ENCODE assay signal across 11 cellular contexts in the genomic region with DNA sequence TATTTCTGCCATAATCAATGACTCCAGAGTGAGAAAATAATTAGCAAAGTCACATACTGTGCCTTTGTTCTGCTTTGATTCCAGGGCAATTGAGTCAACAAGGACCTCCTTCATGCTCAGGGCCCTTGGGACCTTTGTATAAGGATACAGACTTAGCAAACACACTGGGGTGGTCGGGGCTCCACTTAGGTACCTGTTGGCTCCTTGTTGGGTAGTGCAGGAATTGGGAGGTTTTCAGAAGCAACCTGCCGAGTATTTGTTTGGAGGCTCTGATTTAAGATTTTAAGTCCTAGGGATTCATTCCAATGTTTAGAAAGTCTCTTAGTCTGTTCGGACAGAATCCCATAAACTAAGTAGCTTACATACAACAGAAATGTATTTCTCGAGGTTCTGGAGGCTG. TPM values are rescaled to one million over a fixed set of nuclear protein-coding genes. Genes with fewer than 3 reads are reported as not detected.
A peak's percentile ranks its signal among the peaks of the same experiment; 100 is the strongest.
DNase-seq lines count a peak whose midpoint lies in the region; ATAC-seq and TF ChIP-seq lines count a peak whose summit lies in the region.
"Had no signal": no experiment of that assay in that cellular context is flagged by ENCODE, and none has a peak within 500 bp of the region (broad histone marks: within the 10 kb centered on the region; RNA-seq: fewer than 3 reads in every experiment).

No MANE protein-coding gene starts in this region.

- no peaks in the 10 kb centered on the region for H3K9me2 ChIP-seq in GM23248 (ENCODE audit: insufficient read depth)
- H3K9me2 ChIP-seq in SU-DHL-6 (replicated peaks; ENCODE audit: insufficient read depth, low read length): no peaks in the 10 kb centered on the region

- H3K4me1 ChIP-seq in GM23248 (ENCODE audit: insufficient read depth) (peaks cover 12% of the 10 kb centered on the region), subcutaneous abdominal adipose tissue (ENCODE audit: control insufficient read depth in 5 of 5, insufficient read depth in 5 of 5, low read length in 5 of 5) (peaks cover 0 to 44% (median 32%) of the 10 kb centered on the region in 5 donors)

- H3K36me3 ChIP-seq in GM23248 (ENCODE audit: low read depth) (no peaks in the 10 kb centered on the region), SU-DHL-6 (ENCODE audit: low read length) (no peaks in the 10 kb centered on the region), subcutaneous abdominal adipose tissue (ENCODE audit: control insufficient read depth in 5 of 5, insufficient read depth in 5 of 5, low read length in 5 of 5) (peaks cover 0 to 29% (median 19%) of the 10 kb centered on the region in 5 donors)

- peak overlapping the region; percentile 30; the same call in 1 of the 2 replicates for H3K9ac ChIP-seq in GM23248
- H3K9ac ChIP-seq in SU-DHL-6 (ENCODE audit: low read length): peak overlapping the region; percentile 57
- H3K9ac ChIP-seq in subcutaneous abdominal adipose tissue (ENCODE audit: low read length in 5 of 5): peak overlapping the region in 1 of 5 donors; percentile 31

- POLR2A ChIA-PET in GM10248 (lab: Yijun Ruan, JAX): no interaction called here

- H3K4me3 Mint-ChIP-seq in memory B cell: peak overlapping the region; percentile 45

- H3K27ac ChIP-seq in GM23248 (no peak overlapping the region), SU-DHL-6 (ENCODE audit: low read depth, low read length) (peak overlapping the region; percentile 94), subcutaneous abdominal adipose tissue (ENCODE audit: low read depth, low read length) (peak overlapping the region; percentile 69)

- H3K4me1 Mint-ChIP-seq in memory B cell: peaks cover 45% of the 10 kb centered on the region

- H3K9me3 ChIP-seq in GM23248 (ENCODE audit: low read depth) (no peaks in the 10 kb centered on the region), SU-DHL-6 (ENCODE audit: insufficient read depth, low read length) (no peaks in the 10 kb centered on the region), subcutaneous abdominal adipose tissue (ENCODE audit: control insufficient read depth in 5 of 5, low read length in 5 of 5) (no peaks in the 10 kb centered on the region)

- 75 to 79% methylated on average over 4 of the region's 4 CpGs for WGBS in GM23248 (ENCODE audit: low coverage in 1 of 2, low lambda C conversion rate in 2 of 2, missing lambda C conversion rate in 2 of 2), 2 experiments

- in situ Hi-C loops in GM23248 (cut with MboI): no loop called here

- H2AFZ ChIP-seq in GM23248: no peak overlapping the region
- peak overlapping the region; percentile 6 for H2AFZ ChIP-seq in SU-DHL-6 (ENCODE audit: low read depth, low read length, severe bottlenecking)

- TF ChIP-seq CTCF in SU-DHL-6 (IDR thresholded peaks at IDR 0.05; ENCODE audit: insufficient read depth, low read length, poor library complexity, severe bottlenecking) (no peak), GM10248 (IDR thresholded peaks at IDR 0.05; ENCODE audit: control extremely low read depth, extremely low read depth, low read depth, missing control alignments) (no peak)

- no peaks in the 10 kb centered on the region for H4K20me1 ChIP-seq in GM23248 (ENCODE audit: insufficient read depth)
- H4K20me1 ChIP-seq in SU-DHL-6 (ENCODE audit: low read depth, low read length): no peaks in the 10 kb centered on the region

- H3K27me3 Mint-ChIP-seq in memory B cell: no peaks in the 10 kb centered on the region

- DNase-seq in GM23248: no peak
- no peak for DNase-seq in memory B cell (ENCODE audit: low spot score in 2 of 2)
- no peak for DNase-seq in occipital lobe (lab: John Stamatoyannopoulos, UW)
- DNase-seq in GM10248 (ENCODE audit: extremely low spot score): no peak
- no peak for DNase-seq in NCI-H1105 treated with DMSO at 0.1 percent for 48 hours (lab: John Stamatoyannopoulos, UW)
- DNase-seq: left ventricle myocardium superior, NCI-H187 treated with DMSO at 0.1 percent for 48 hours, NCI-H510A had no signal

- no peaks in the 10 kb centered on the region for H3K9me3 Mint-ChIP-seq in memory B cell
- H3K9me3 Mint-ChIP-seq: activated T-helper 2 cell treated with anti-CD3 and anti-CD28 coated beads, Interferon-gamma antibody, Interleukin-2, Interleukin-4, amounts not matched to agents 10 μg/mL and 5 μg/mL and 100 μg/mL, durations not matched to agents 14 hours and 24 hours and 36 hours had no signal

- H3K27me3 ChIP-seq in GM23248 (replicated peaks; ENCODE audit: insufficient read depth) (no peaks in the 10 kb centered on the region), SU-DHL-6 (ENCODE audit: low read length) (no peaks in the 10 kb centered on the region), subcutaneous abdominal adipose tissue (ENCODE audit: control insufficient read depth in 5 of 5, insufficient read depth in 4 of 5, low read length in 5 of 5) (no peaks in the 10 kb centered on the region)

- H3F3A ChIP-seq in GM23248 (ENCODE audit: insufficient read depth) (peaks cover 12% of the 10 kb centered on the region; the same call in 1 of the 2 replicates), SU-DHL-6 (ENCODE audit: insufficient read depth) (peaks cover 31% of the 10 kb centered on the region)

- CTCF ChIA-PET in GM10248 (lab: Yijun Ruan, JAX): interaction anchor here (1.4 to 4.2 kb wide), 7 partner anchors 11 to 158 kb away, joined by 3 to 23 read pairs (median 7); no protein-coding TSS in a partner anchor

- ATAC-seq in memory B cell (ENCODE audit: low read depth): no peak

- H3K4me3 ChIP-seq in GM23248 (no peak overlapping the region), SU-DHL-6 (ENCODE audit: insufficient read depth, low read length, poor library complexity, severe bottlenecking) (peak overlapping the region; percentile 64), subcutaneous abdominal adipose tissue (ENCODE audit: low read depth in 1 of 5, low read length in 5 of 5) (no peak overlapping the region)

- peaks cover 18% of the 10 kb centered on the region for H3K36me3 Mint-ChIP-seq in memory B cell

- no peak overlapping the region for H3K4me2 ChIP-seq in GM23248 (ENCODE audit: unreplicated experiment)
- peak overlapping the region; percentile 86 for H3K4me2 ChIP-seq in SU-DHL-6 (ENCODE audit: low read depth, low read length, poor library complexity, severe bottlenecking)

- H3K79me2 ChIP-seq in GM23248 (ENCODE audit: insufficient read depth): no peaks in the 10 kb centered on the region
- H3K79me2 ChIP-seq in SU-DHL-6 (ENCODE audit: insufficient read depth, low read length): peaks cover 9% of the 10 kb centered on the region; the same call in 1 of the 2 replicates

- H3K27ac Mint-ChIP-seq in memory B cell: peak overlapping the region; percentile 85

RNA-seq across cellular contexts. Expression of gene ADCK2, which starts 3.0 kb away (rescaled TPM):
- 27.1 and 29.0 TPM in 2 replicates for total RNA-seq in GM23248 (2014; rRNA removed; shearing (Covaris generic))
- polyA plus RNA-seq in GM23248 (2016; fragmentation: Nextera tagmentation; extraction: Ambion mirVana): 9.1 and 10.0 TPM in 2 replicates
- 47.6 TPM for total RNA-seq in occipital lobe

RNA-seq across cellular contexts. Expression of gene NDUFB2, which starts 20.8 kb away (rescaled TPM):
- 236 and 324 TPM in 2 replicates for total RNA-seq in GM23248 (2014; rRNA removed; shearing (Covaris generic))
- polyA plus RNA-seq in GM23248 (2016; fragmentation: Nextera tagmentation; extraction: Ambion mirVana): 411 and 432 TPM in 2 replicates
- total RNA-seq in occipital lobe: 45.4 TPM

RNA-seq across cellular contexts. Expression of gene DENND2A, which starts 35.1 kb away (rescaled TPM):
- 2.2 and 2.4 TPM in 2 replicates for total RNA-seq in GM23248 (2014; rRNA removed; shearing (Covaris generic))
- 0.78 and 1.6 TPM in 2 replicates for polyA plus RNA-seq in GM23248 (2016; fragmentation: Nextera tagmentation; extraction: Ambion mirVana)
- total RNA-seq in occipital lobe: 16.4 TPM
- total RNA-seq: activated T-helper 2 cell treated with anti-CD3 and anti-CD28 coated beads, Interferon-gamma antibody, Interleukin-2, Interleukin-4, amounts not matched to agents 10 μg/mL and 5 μg/mL and 100 μg/mL, durations not matched to agents 14 hours and 24 hours and 36 hours had no signal
